Comparison of ENCODE assay signal across 12 cellular contexts in the genomic region with DNA sequence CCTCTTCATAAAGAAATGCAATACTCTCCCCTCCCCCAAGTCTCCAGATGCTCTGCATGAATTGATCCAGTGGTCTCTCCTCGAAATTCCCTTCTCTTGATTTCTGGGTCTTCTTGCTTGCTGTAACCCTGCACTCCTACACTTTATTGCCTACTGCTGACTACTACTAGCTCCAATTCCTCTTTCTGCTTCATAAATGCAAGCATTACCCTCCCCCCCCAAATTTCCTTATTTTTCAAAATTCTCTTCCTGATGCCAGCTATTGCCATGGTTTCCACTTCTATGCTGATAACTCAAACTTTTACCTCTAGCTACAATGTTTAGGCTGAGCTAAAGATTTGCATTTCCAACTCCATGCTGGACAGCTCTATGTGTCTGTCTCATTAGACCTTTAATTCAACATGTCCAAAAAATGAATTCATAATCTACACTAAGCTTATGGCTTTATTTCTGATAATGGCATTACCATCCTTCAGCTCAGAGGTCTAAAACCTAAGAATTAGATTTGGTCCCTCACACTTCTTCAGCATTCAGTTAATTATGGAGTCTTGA. TPM values are rescaled to one million over a fixed set of nuclear protein-coding genes. Genes with fewer than 3 reads are reported as not detected.
DNase-seq lines count a peak whose midpoint lies in the region; ATAC-seq and TF ChIP-seq lines count a peak whose summit lies in the region.
"Had no signal": no experiment of that assay in that cellular context is flagged by ENCODE, and none has a peak within 500 bp of the region (broad histone marks: within the 10 kb centered on the region; RNA-seq: fewer than 3 reads in every experiment).

No MANE protein-coding gene starts in this region.

- H2BK12ac ChIP-seq in trophoblast cell (ENCODE audit: low read length), result no peak overlapping the region

- H3K36me3 Mint-ChIP-seq in GM23338 (ENCODE audit: low read depth), result no peaks in the 10 kb centered on the region; the same call in 2 of the 3 replicates
- peaks cover 2% of the 10 kb centered on the region for H3K36me3 Mint-ChIP-seq in type B pancreatic cell
- H3K36me3 Mint-ChIP-seq: naive B cell had no signal

- H2AFZ ChIP-seq in GM23338 (no peak overlapping the region), MM.1S (ENCODE audit: low read length) (no peak overlapping the region), trophoblast cell (ENCODE audit: insufficient read depth, low read length, poor library complexity) (no peak overlapping the region)

- no peaks in the 10 kb centered on the region for H3K27me3 Mint-ChIP-seq in GM23338 (ENCODE audit: insufficient read depth, low read depth, poor library complexity)
- no peaks in the 10 kb centered on the region for H3K27me3 Mint-ChIP-seq in type B pancreatic cell
- H3K27me3 Mint-ChIP-seq: naive B cell had no signal

- H3K9me3 Mint-ChIP-seq in GM23338 (no peaks in the 10 kb centered on the region), type B pancreatic cell (no peaks in the 10 kb centered on the region)
- H3K9me3 Mint-ChIP-seq: naive B cell had no signal

- DNase-seq in GM23338 (ENCODE audit: low spot score), result no peak
- no peak for DNase-seq in MM.1S
- no peak for DNase-seq in trophoblast cell
- no peak for DNase-seq in NCI-H1105 (lab: John Stamatoyannopoulos, UW)
- no peak for DNase-seq in type B pancreatic cell (ENCODE audit: extremely low spot score, unreplicated experiment)
- DNase-seq: activated CD4-positive, alpha-beta T cell treated with anti-CD3 and anti-CD28 coated beads, Interleukin-2, amount 50 U/mL, for 48 hours; GDM1; left lung; naive B cell had no signal

- H2AK5ac ChIP-seq in trophoblast cell (ENCODE audit: low read length), result no peak overlapping the region

- peaks cover 7% of the 10 kb centered on the region for H3K79me1 ChIP-seq in trophoblast cell (ENCODE audit: low read length)

- H3K18ac ChIP-seq in trophoblast cell (ENCODE audit: low read length), result no peak overlapping the region

- H3K79me2 ChIP-seq in GM23338 (replicated peaks; ENCODE audit: insufficient read depth) (peaks cover 92% of the 10 kb centered on the region), MM.1S (ENCODE audit: low read length) (peaks cover 63% of the 10 kb centered on the region), trophoblast cell (ENCODE audit: control insufficient read depth, insufficient read depth, low read length, poor library complexity) (peaks cover 10% of the 10 kb centered on the region)

- no CpG with 5 or more reads among the region's 1 CpG for WGBS in trophoblast cell (ENCODE audit: extremely low coverage, insufficient coverage, insufficient read length)

- H3K4me3 ChIP-seq in GM23338 (peak overlapping the region; percentile 86), MM.1S (ENCODE audit: low read length) (no peak overlapping the region), endocrine pancreas (ENCODE audit: control insufficient read depth, insufficient read depth, low read length) (peak overlapping the region; percentile 68), trophoblast cell (ENCODE audit: low read depth, low read length) (no peak overlapping the region)

- H3K4me1 Mint-ChIP-seq in GM23338 (peaks cover 5% of the 10 kb centered on the region; the same call in 2 of the 3 replicates), type B pancreatic cell (ENCODE audit: unreplicated experiment) (peaks cover 8% of the 10 kb centered on the region)

- H3K4me2 ChIP-seq in GM23338 (peak overlapping the region; percentile 89), MM.1S (ENCODE audit: low read depth, low read length) (peak overlapping the region; percentile 57; the same call in 1 of the 2 replicates), trophoblast cell (ENCODE audit: low read length) (no peak overlapping the region)

- H3K9me2 ChIP-seq in GM23338 (ENCODE audit: insufficient read depth), result no peaks in the 10 kb centered on the region
- no peaks in the 10 kb centered on the region for H3K9me2 ChIP-seq in MM.1S (replicated peaks; ENCODE audit: insufficient read depth, low read length)

- H4K12ac ChIP-seq in trophoblast cell (ENCODE audit: low read depth, low read length), result no peak overlapping the region

- peak overlapping the region; percentile 15 for H3K4ac ChIP-seq in trophoblast cell (ENCODE audit: low read depth, low read length)

- ATAC-seq in GM23338, result no peak
- ATAC-seq in HG03108 (IDR thresholded peaks at IDR 0.05; ENCODE audit: unreplicated experiment), result no peak
- ATAC-seq: left lung had no signal

- TF ChIP-seq CTCF in GM23338 (conservative IDR thresholded peaks at IDR 0.05; ENCODE audit: low read depth in 2 of 2) (no peak), MM.1S (IDR thresholded peaks at IDR 0.05; ENCODE audit: low read length) (no peak), type B pancreatic cell (conservative IDR thresholded peaks at IDR 0.05) (no peak)

- H3K23ac ChIP-seq in trophoblast cell (ENCODE audit: low read length), result no peak overlapping the region

- H4K20me1 ChIP-seq in GM23338 (replicated peaks; ENCODE audit: insufficient read depth) (peaks cover 16% of the 10 kb centered on the region), MM.1S (ENCODE audit: insufficient read depth, low read length) (no peaks in the 10 kb centered on the region)

- H4K91ac ChIP-seq in trophoblast cell (ENCODE audit: low read depth, low read length), result no peak overlapping the region

- H3K27me3 ChIP-seq in GM23338 (ENCODE audit: insufficient read depth) (no peaks in the 10 kb centered on the region), MM.1S (replicated peaks; ENCODE audit: insufficient read depth, low read length) (no peaks in the 10 kb centered on the region), endocrine pancreas (ENCODE audit: control insufficient read depth, insufficient read depth, low read length) (no peaks in the 10 kb centered on the region), trophoblast cell (ENCODE audit: insufficient read depth, low read length) (no peaks in the 10 kb centered on the region)
- H3K27me3 ChIP-seq: left lung, tibial nerve had no signal

- no peaks in the 10 kb centered on the region for H3K36me3 ChIP-seq in GM23338 (ENCODE audit: insufficient read depth)
- H3K36me3 ChIP-seq in MM.1S (replicated peaks; ENCODE audit: insufficient read depth, low read length), result no peaks in the 10 kb centered on the region
- H3K36me3 ChIP-seq in endocrine pancreas (ENCODE audit: control insufficient read depth, insufficient read depth, low read length), result no peaks in the 10 kb centered on the region
- H3K36me3 ChIP-seq in trophoblast cell (ENCODE audit: control insufficient read depth in 1 of 2, insufficient read depth in 2 of 2, low read length in 2 of 2), result peaks cover 3% of the 10 kb centered on the region in 2 experiments
- H3K36me3 ChIP-seq: left lung, tibial nerve had no signal

- no peak overlapping the region for H4K8ac ChIP-seq in trophoblast cell (ENCODE audit: low read depth, low read length)

- peaks cover 19% of the 10 kb centered on the region for H3K4me1 ChIP-seq in GM23338 (ENCODE audit: insufficient read depth)
- H3K4me1 ChIP-seq in MM.1S (ENCODE audit: low read length), result peaks cover 8% of the 10 kb centered on the region; the same call in 1 of the 2 replicates
- peaks cover 25% of the 10 kb centered on the region for H3K4me1 ChIP-seq in endocrine pancreas (ENCODE audit: control insufficient read depth, insufficient read depth, low read length)
- peaks cover 0 to 3% of the 10 kb centered on the region in 2 experiments for H3K4me1 ChIP-seq in trophoblast cell (ENCODE audit: control insufficient read depth in 1 of 2, insufficient read depth in 2 of 2, low read length in 2 of 2)

- H3F3A ChIP-seq in GM23338 (replicated peaks; ENCODE audit: low read depth), result no peaks in the 10 kb centered on the region
- 0 out of 2 replicates have a peak, but pooled peaks cover 10% of the 10 kb centered on the region for H3F3A ChIP-seq in MM.1S (ENCODE audit: insufficient read depth, low read length)

- no peak overlapping the region for H2BK5ac ChIP-seq in trophoblast cell (ENCODE audit: low read depth, low read length, poor library complexity)

- H3K27ac Mint-ChIP-seq in GM23338 (no peak overlapping the region), type B pancreatic cell (no peak overlapping the region)
- H3K27ac Mint-ChIP-seq: naive B cell had no signal

- H3K9me3 ChIP-seq in MM.1S (replicated peaks; ENCODE audit: insufficient read depth, low read length) (no peaks in the 10 kb centered on the region), endocrine pancreas (ENCODE audit: control insufficient read depth, low read length) (no peaks in the 10 kb centered on the region), trophoblast cell (ENCODE audit: insufficient read depth, low read depth, low read length) (no peaks in the 10 kb centered on the region)
- H3K9me3 ChIP-seq: left lung, tibial nerve had no signal

- H3K14ac ChIP-seq in trophoblast cell (ENCODE audit: low read length), result no peak overlapping the region

- H3K4me3 Mint-ChIP-seq in GM23338 (no peak overlapping the region), type B pancreatic cell (no peak overlapping the region)
- H3K4me3 Mint-ChIP-seq: naive B cell had no signal

- no peak overlapping the region for H3K9ac ChIP-seq in MM.1S (ENCODE audit: low read length)
- no peak overlapping the region for H3K9ac ChIP-seq in endocrine pancreas (ENCODE audit: control insufficient read depth, insufficient read depth, low read length)
- no peak overlapping the region for H3K9ac ChIP-seq in trophoblast cell (ENCODE audit: low read length)

- H3K27ac ChIP-seq in GM23338 (ENCODE audit: low read depth) (no peak overlapping the region), MM.1S (ENCODE audit: low read length) (no peak overlapping the region), trophoblast cell (ENCODE audit: low read depth, low read length) (no peak overlapping the region)
- H3K27ac ChIP-seq: left lung had no signal

- H2BK120ac ChIP-seq in trophoblast cell (ENCODE audit: insufficient read depth, low read length, poor library complexity), result no peak overlapping the region

RNA-seq across cellular contexts. Expression of gene ZBTB26, which starts 1.4 kb away (rescaled TPM):
- total RNA-seq in GM23338 (2014; rRNA removed; shearing (Covaris generic)), result 9.0 and 9.7 TPM in 2 replicates
- 2.7 and 3.0 TPM in 2 replicates for polyA plus RNA-seq in GM23338 (2016; fragmentation: Nextera tagmentation; extraction: Ambion mirVana)
- polyA plus RNA-seq in trophoblast cell (2013), result 3.7 and 3.9 TPM in 2 replicates
- 7.0 and 11.3 TPM in 2 replicates for total RNA-seq in type B pancreatic cell (ENCODE audit: low replicate concordance)

RNA-seq across cellular contexts. Expression of gene RABGAP1, which starts 10.9 kb away (rescaled TPM):
- 33.9 and 34.0 TPM in 2 replicates for total RNA-seq in GM23338 (2014; rRNA removed; shearing (Covaris generic))
- polyA plus RNA-seq in GM23338 (2016; fragmentation: Nextera tagmentation; extraction: Ambion mirVana), result 8.1 and 8.5 TPM in 2 replicates
- 21.3 and 22.2 TPM in 2 replicates for polyA plus RNA-seq in trophoblast cell (2013)
- 68.4 and 72.7 TPM in 2 replicates for total RNA-seq in type B pancreatic cell (ENCODE audit: low replicate concordance)

RNA-seq across cellular contexts. Expression of gene ZBTB6, which starts 16.8 kb away (rescaled TPM):
- 12.7 and 16.9 TPM in 2 replicates for total RNA-seq in GM23338 (2014; rRNA removed; shearing (Covaris generic))
- polyA plus RNA-seq in GM23338 (2016; fragmentation: Nextera tagmentation; extraction: Ambion mirVana), result 3.2 and 4.0 TPM in 2 replicates
- polyA plus RNA-seq in trophoblast cell (2013), result 6.4 and 6.6 TPM in 2 replicates
- total RNA-seq in type B pancreatic cell (ENCODE audit: low replicate concordance), result 8.3 and 8.7 TPM in 2 replicates

RNA-seq across cellular contexts. Expression of gene RC3H2, which starts 24.7 kb away (rescaled TPM):
- total RNA-seq in GM23338 (2014; rRNA removed; shearing (Covaris generic)), result 37.5 and 42.1 TPM in 2 replicates
- 20.6 and 24.9 TPM in 2 replicates for polyA plus RNA-seq in GM23338 (2016; fragmentation: Nextera tagmentation; extraction: Ambion mirVana)
- polyA plus RNA-seq in trophoblast cell (2013), result 31.5 and 34.4 TPM in 2 replicates
- 57.7 TPM in 2 replicates for total RNA-seq in type B pancreatic cell (ENCODE audit: low replicate concordance)

Comparison
In these comparisons a context has a peak if more than half of its experiments do, and no peak if none do; other contexts are left out.
1. H3K4me3 ChIP-seq: peak in GM23338 (single experiment) and endocrine pancreas (single experiment); none in MM.1S (single experiment) and trophoblast cell (single experiment).